23 cellular contexts compared by ENCODE assay signal in genomic region chr6:38518511-38519304, GRCh38.
DNase-seq lines count a peak whose midpoint lies in the region; ATAC-seq, FAIRE-seq and TF ChIP-seq lines count a peak whose summit lies in the region.
"Had no signal": no experiment of that assay in that cellular context is flagged by ENCODE, and none has a peak within 500 bp of the region (broad histone marks: within the 10 kb centered on the region; RNA-seq: fewer than 3 reads in every experiment).

No MANE protein-coding gene starts in this region.

- H3K9me3 ChIP-seq in BE2C (no peaks in the 10 kb centered on the region), IMR-90 (ENCODE audit: control insufficient read depth, insufficient read depth, low read length) (no peaks in the 10 kb centered on the region), OCI-LY3 (ENCODE audit: insufficient read depth, low read length) (no peaks in the 10 kb centered on the region), GM12878 (replicated peaks; ENCODE audit: control insufficient read depth, insufficient read depth, low read length) (no peaks in the 10 kb centered on the region), smooth muscle cell (replicated peaks; ENCODE audit: low read depth) (no peaks in the 10 kb centered on the region)
- H3K9me3 ChIP-seq: A549 had no signal

- POLR2A ChIA-PET in IMR-90 (lab: Charles Lee; ENCODE audit: unreplicated experiment) (no interaction called here), GM12878 (lab: Charles Lee) (no interaction called here)

- CTCF ChIA-PET in IMR-90 (lab: Yijun Ruan, JAX): interaction anchor here (0.7 kb wide), 1 partner anchor 956 kb away, joined by 4 read pairs; no protein-coding TSS in a partner anchor
- CTCF ChIA-PET in GM12878 (lab: Yijun Ruan, JAX): interaction anchor here (0.6 to 1.4 kb wide), 4 partner anchors 12 to 1950 kb away, joined by 3 read pairs; no protein-coding TSS in a partner anchor

- H3K27me3 ChIP-seq in BE2C (no peaks in the 10 kb centered on the region), IMR-90 (ENCODE audit: control insufficient read depth, insufficient read depth, low read length) (no peaks in the 10 kb centered on the region), OCI-LY3 (ENCODE audit: low read depth, low read length) (no peaks in the 10 kb centered on the region), GM12878 (replicated peaks in 1 of 2; ENCODE audit: control insufficient read depth in 2 of 2, insufficient read depth in 2 of 2, low read length in 1 of 2) (no peaks in the 10 kb centered on the region), smooth muscle cell (ENCODE audit: low read depth) (no peaks in the 10 kb centered on the region)

- no peak overlapping the region for H3K23ac ChIP-seq in IMR-90 (ENCODE audit: low read depth, low read length)

- H3F3A ChIP-seq in smooth muscle cell (ENCODE audit: low read depth): no peaks in the 10 kb centered on the region

- no peak overlapping the region for H2BK5ac ChIP-seq in IMR-90 (ENCODE audit: low read depth, low read length, poor library complexity, severe bottlenecking)

- H2AFZ ChIP-seq in IMR-90 (replicated peaks; ENCODE audit: low read length, poor library complexity) (no peak overlapping the region), OCI-LY3 (ENCODE audit: low read depth, low read length) (no peak overlapping the region), GM12878 (ENCODE audit: control insufficient read depth, low read depth, low read length) (no peak overlapping the region), smooth muscle cell (ENCODE audit: low read depth) (no peak overlapping the region)

- H3K27ac ChIP-seq in IMR-90 (ENCODE audit: insufficient read depth, low read length) (no peak overlapping the region), OCI-LY3 (ENCODE audit: low read length) (no peak overlapping the region), GM12878 (ENCODE audit: control insufficient read depth, insufficient read depth) (no peak overlapping the region), smooth muscle cell (ENCODE audit: low read depth) (no peak overlapping the region)
- H3K27ac ChIP-seq: A549, C4-2B had no signal

- RAD21 ChIA-PET in GM12878 (lab: Charles Lee; ENCODE audit: unreplicated experiment): interaction anchor here (0.6 to 2.5 kb wide), 2 partner anchors 51 to 113 kb away, joined by 3 to 10 read pairs; no protein-coding TSS in a partner anchor

- FAIRE-seq in GM12878 (lab: Jason Lieb, UNC): no peak
- FAIRE-seq: A549, GM12892 had no signal

- H4K20me1 ChIP-seq in IMR-90 (ENCODE audit: insufficient read depth, low read length) (peaks cover 7% of the 10 kb centered on the region; the same call in 1 of the 2 replicates), OCI-LY3 (ENCODE audit: insufficient read depth, low read length) (no peaks in the 10 kb centered on the region), GM12878 (ENCODE audit: control insufficient read depth, insufficient read depth) (no peaks in the 10 kb centered on the region), smooth muscle cell (ENCODE audit: low read depth) (no peaks in the 10 kb centered on the region)

- no peak overlapping the region for H4K5ac ChIP-seq in IMR-90 (ENCODE audit: low read depth, low read length)

- no peaks in the 10 kb centered on the region; the same call in 1 of the 2 replicates for H3K9me1 ChIP-seq in IMR-90 (ENCODE audit: insufficient read depth, low read length)

- H4K91ac ChIP-seq in IMR-90 (ENCODE audit: insufficient read depth, low read depth, low read length): no peak overlapping the region

- 0 out of 4 replicates have a peak overlapping the region, but pooled peaks of 1 of the 2 experiments have one; percentile 36 for H4K8ac ChIP-seq in IMR-90 (ENCODE audit: low read depth in 2 of 2, low read length in 2 of 2)

- dilution Hi-C loops in IMR-90 (cut with HindIII; ENCODE audit: low sequenced_read_pairs, unreplicated experiment): no loop called here

- H3K18ac ChIP-seq in IMR-90 (ENCODE audit: low read depth, low read length): no peak overlapping the region; the same call in 1 of the 2 replicates

- H2AK5ac ChIP-seq in IMR-90 (ENCODE audit: low read depth, low read length): no peak overlapping the region

- SMC1A ChIA-PET in GM12878 (lab: Charles Lee; ENCODE audit: uncharacterized antibody, unreplicated experiment): interaction anchor here (0.6 to 1.4 kb wide), 4 partner anchors 17 to 338 kb away, joined by 3 to 4 read pairs (median 3); no protein-coding TSS in a partner anchor

- no peak for TF ChIP-seq CTCF in BE2C (IDR thresholded peaks at IDR 0.05; ENCODE audit: low read depth, low read length)
- TF ChIP-seq CTCF in IMR-90 (conservative IDR thresholded peaks at IDR 0.05; ENCODE audit: low read depth, low read length): no peak
- no peak for TF ChIP-seq CTCF in OCI-LY3 (IDR thresholded peaks at IDR 0.05; ENCODE audit: low read depth, low read length)
- no peak for TF ChIP-seq CTCF in GM12878 (IDR thresholded peaks at IDR 0.05 in 2 of 3, conservative IDR thresholded peaks at IDR 0.05 in 1 of 3; ENCODE audit: control insufficient read depth in 2 of 3, extremely low read depth in 1 of 3, insufficient read depth in 1 of 3, low read depth in 3 of 3, low read length in 3 of 3)
- TF ChIP-seq CTCF in smooth muscle cell (IDR thresholded peaks at IDR 0.05; ENCODE audit: borderline replicate concordance, insufficient read depth, poor library complexity, severe bottlenecking): no peak

- H3K14ac ChIP-seq in IMR-90 (replicated peaks; ENCODE audit: low read depth, low read length): 0 out of 2 replicates have a peak overlapping the region, but pooled peaks have one; percentile 23

- no peak overlapping the region; the same call in 1 of the 2 replicates for H2BK20ac ChIP-seq in IMR-90 (ENCODE audit: low read depth, low read length)

- H3K79me1 ChIP-seq in IMR-90 (ENCODE audit: low read depth in 1 of 2, low read length in 2 of 2): peaks cover 0 to 3% of the 10 kb centered on the region in 2 experiments; a peak in 2 of 4 replicates

- intact Hi-C loops in IMR-90 (cut with micrococcal nuclease): no loop called here
- intact Hi-C loops in GM12878 (cut with micrococcal nuclease; ENCODE audit: unreplicated experiment): no loop called here

- BruUV-seq in IMR-90 (replicated peaks; lab: Mats Ljungman, UMichigan) (no TSS peak), GM12878 (replicated peaks; lab: Mats Ljungman, UMichigan) (no TSS peak)

- H3K36me3 ChIP-seq in BE2C (no peaks in the 10 kb centered on the region), IMR-90 (ENCODE audit: control insufficient read depth, insufficient read depth, low read length) (no peaks in the 10 kb centered on the region), OCI-LY3 (replicated peaks; ENCODE audit: low read depth, low read length) (no peaks in the 10 kb centered on the region), GM12878 (ENCODE audit: control insufficient read depth in 2 of 2, insufficient read depth in 2 of 2, low read length in 1 of 2) (no peaks in the 10 kb centered on the region), smooth muscle cell (ENCODE audit: low read depth) (no peaks in the 10 kb centered on the region)

- no peak for ATAC-seq in IMR-90 (ENCODE audit: low read depth)
- ATAC-seq in GM12878: peak; percentile 52
- ATAC-seq: A549, HCT116, PC-3 had no signal

- H3K56ac ChIP-seq in IMR-90 (ENCODE audit: extremely low read depth, insufficient read depth, low read length): no peak overlapping the region

- TF ChIP-seq EP300 in GM12878 (IDR thresholded peaks at IDR 0.05; ENCODE audit: borderline replicate concordance in 1 of 2, control insufficient read depth in 1 of 2, low read depth in 2 of 2, low read length in 2 of 2): no peak

- H2BK120ac ChIP-seq in IMR-90 (ENCODE audit: low read depth, low read length): no peak overlapping the region

- H3K4me3 ChIP-seq in BE2C (ENCODE audit: low read depth, low read length): no peak overlapping the region
- no peak overlapping the region for H3K4me3 ChIP-seq in IMR-90 (ENCODE audit: insufficient read depth, low read depth, low read length)
- H3K4me3 ChIP-seq in OCI-LY3 (ENCODE audit: low read length): no peak overlapping the region
- no peak overlapping the region for H3K4me3 ChIP-seq in GM12878
- H3K4me3 ChIP-seq in smooth muscle cell: no peak overlapping the region
- H3K4me3 ChIP-seq: A549 had no signal

- no peak for TF ChIP-seq POLR2A in IMR-90 (IDR thresholded peaks at IDR 0.05; ENCODE audit: low read depth, low read length)
- TF ChIP-seq POLR2A in GM12878 (IDR thresholded peaks at IDR 0.05; ENCODE audit: low read depth, low read length): no peak

- H3K9ac ChIP-seq in IMR-90 (ENCODE audit: low read depth, low read length) (no peak overlapping the region), OCI-LY3 (ENCODE audit: low read length) (no peak overlapping the region), GM12878 (ENCODE audit: control insufficient read depth, insufficient read depth, low read length) (no peak overlapping the region), smooth muscle cell (ENCODE audit: low read depth) (no peak overlapping the region)

- H3K4me1 ChIP-seq in BE2C (peaks cover 40% of the 10 kb centered on the region), IMR-90 (ENCODE audit: control insufficient read depth, insufficient read depth, low read length) (peaks cover 11% of the 10 kb centered on the region), OCI-LY3 (ENCODE audit: low read length) (peaks cover 15% of the 10 kb centered on the region), GM12878 (ENCODE audit: control insufficient read depth, insufficient read depth, low read length) (no peaks in the 10 kb centered on the region), smooth muscle cell (ENCODE audit: low read depth) (no peaks in the 10 kb centered on the region)

- H3K4me2 ChIP-seq in IMR-90 (ENCODE audit: low read depth, low read length): no peak overlapping the region
- peak overlapping the region; percentile 33 for H3K4me2 ChIP-seq in OCI-LY3 (ENCODE audit: low read length)
- no peak overlapping the region for H3K4me2 ChIP-seq in GM12878 (ENCODE audit: control insufficient read depth, insufficient read depth)
- no peak overlapping the region for H3K4me2 ChIP-seq in smooth muscle cell
- H3K4me2 ChIP-seq: A549 had no signal

- no peak overlapping the region for H2BK15ac ChIP-seq in IMR-90 (ENCODE audit: low read depth, low read length)

- in situ Hi-C loops in IMR-90 (cut with MboI; ENCODE audit: low sequenced_read_pairs) (no loop called here), GM12878 (cut with MboI) (no loop called here)

- no peak overlapping the region for H2AK9ac ChIP-seq in IMR-90 (replicated peaks; ENCODE audit: low read depth, low read length, poor library complexity)

- DNase-seq in BE2C: peak; percentile 20
- no peak for DNase-seq in IMR-90
- DNase-seq in GM12878 (ENCODE audit: low read depth, low spot score): no peak
- no peak for DNase-seq in COLO829 (ENCODE audit: low spot score)
- no peak for DNase-seq in NCI-H187 (lab: John Stamatoyannopoulos, UW)
- DNase-seq in smooth muscle cell (lab: John Stamatoyannopoulos, UW; ENCODE audit: unreplicated experiment): no peak
- DNase-seq: Calu3; CD8-positive, alpha-beta memory T cell; DMS79 treated with DMSO at 0.1 percent for 48 hours; GF-D8; MV-4-11; NCI-H1105 treated with DMSO at 0.1 percent for 48 hours; NCI-H146; NCI-H2029 treated with DMSO at 0.1 percent for 48 hours; NCI-H446 treated with DMSO at 0.1 percent for 48 hours; NCI-H526 treated with DMSO at 0.1 percent for 48 hours; PC-3; T-helper 1 cell had no signal

- TF ChIP-seq RAD21 in IMR-90 (IDR thresholded peaks at IDR 0.05; ENCODE audit: low read length) (no peak), GM12878 (IDR thresholded peaks at IDR 0.05; ENCODE audit: insufficient read depth, low read depth, low read length) (no peak)

- no peak overlapping the region for H3K4ac ChIP-seq in IMR-90 (ENCODE audit: low read depth, low read length)

- no peaks in the 10 kb centered on the region for H3K79me2 ChIP-seq in OCI-LY3 (ENCODE audit: low read length)
- H3K79me2 ChIP-seq in GM12878 (ENCODE audit: control insufficient read depth, insufficient read depth, low read length): no peaks in the 10 kb centered on the region
- no peaks in the 10 kb centered on the region for H3K79me2 ChIP-seq in smooth muscle cell (ENCODE audit: low read depth)
